In genomic region chr10:90394306-90394705, GRCh38 we compare ENCODE assay signal across 24 cellular contexts.
"Had no signal": no experiment of that assay in that cellular context is flagged by ENCODE, and none has a peak within 500 bp of the region (broad histone marks: within the 10 kb centered on the region; RNA-seq: fewer than 3 reads in every experiment).

No MANE protein-coding gene starts in this region.

- H3K36me3 Mint-ChIP-seq: activated naive CD4-positive, alpha-beta T cell treated with anti-CD3 and anti-CD28 coated beads, Interleukin-2, amount 50 U/mL, for 72 hours; immature natural killer cell; naive thymus-derived CD8-positive, alpha-beta T cell had no signal

- H3K4me3 ChIP-seq: right atrium auricular region, testis, transverse colon had no signal

- FAIRE-seq: bronchial epithelial cell, TTC549 had no signal

- H3K9me3 Mint-ChIP-seq: activated CD4-positive, alpha-beta T cell treated with anti-CD3 and anti-CD28 coated beads, Interleukin-2, amount 10 ng/mL, durations not matched to agents 7 days and 5 days; activated CD8-positive, alpha-beta T cell treated with anti-CD3 and anti-CD28 coated beads for 36 hours; activated naive CD4-positive, alpha-beta T cell treated with anti-CD3 and anti-CD28 coated beads, Interleukin-2, amount 50 U/mL, for 72 hours; activated T-cell treated with anti-CD3 and anti-CD28 coated beads, Interleukin-2, amount 50 U/mL, for 4 hours; activated T-helper 17 cell treated with anti-CD3 and anti-CD28 coated beads, Interleukin-2, amount 50 U/mL, for 72 hours; central memory CD8-positive, alpha-beta T cell; dendritic cell treated with granulocyte-macrophage colony-stimulating factor and Interleukin-4, amounts not matched to agents 40 ng/mL and 50 ng/mL, for 4 days; endodermal cell had no signal

- H3K4me3 Mint-ChIP-seq: activated CD4-positive, alpha-beta T cell treated with anti-CD3 and anti-CD28 coated beads, Interleukin-2, amount 10 ng/mL, durations not matched to agents 7 days and 5 days; activated CD8-positive, alpha-beta T cell treated with anti-CD3 and anti-CD28 coated beads for 36 hours; activated T-cell treated with anti-CD3 and anti-CD28 coated beads, Interleukin-2, amount 50 U/mL, for 4 hours; activated T-helper 17 cell treated with anti-CD3 and anti-CD28 coated beads, Interleukin-2, amount 50 U/mL, for 72 hours; central memory CD8-positive, alpha-beta T cell; dendritic cell treated with granulocyte-macrophage colony-stimulating factor and Interleukin-4, amounts not matched to agents 40 ng/mL and 50 ng/mL, for 4 days; endodermal cell; immature natural killer cell; naive thymus-derived CD8-positive, alpha-beta T cell; T-helper 1 cell treated with Interleukin-12 subunit alpha and Interleukin-12 subunit beta and Interleukin-4 antibody, amounts not matched to agents 30 μg/mL and 1 μg/mL, for 36 hours had no signal

- H3K27ac ChIP-seq: right atrium auricular region, testis, transverse colon had no signal

- H3K36me3 ChIP-seq: right atrium auricular region, transverse colon had no signal

- H3K27me3 Mint-ChIP-seq: activated CD4-positive, alpha-beta T cell treated with anti-CD3 and anti-CD28 coated beads, Interleukin-2, amount 10 ng/mL, durations not matched to agents 7 days and 5 days; activated CD8-positive, alpha-beta T cell treated with anti-CD3 and anti-CD28 coated beads for 36 hours; activated T-helper 17 cell treated with anti-CD3 and anti-CD28 coated beads, Interleukin-2, amount 50 U/mL, for 72 hours; central memory CD8-positive, alpha-beta T cell; dendritic cell treated with granulocyte-macrophage colony-stimulating factor and Interleukin-4, amounts not matched to agents 40 ng/mL and 50 ng/mL, for 4 days had no signal

- H3K4me1 ChIP-seq: testis, transverse colon had no signal

- ATAC-seq: activated CD8-positive, alpha-beta T cell treated with anti-CD3 and anti-CD28 coated beads for 36 hours; activated naive CD4-positive, alpha-beta T cell treated with anti-CD3 and anti-CD28 coated beads, Interleukin-2, amount 50 U/mL, for 72 hours; activated T-cell treated with anti-CD3 and anti-CD28 coated beads, Interleukin-2, amount 50 U/mL, for 4 hours; activated T-helper 17 cell treated with anti-CD3 and anti-CD28 coated beads, Interleukin-2, amount 50 U/mL, for 72 hours; esophagus mucosa; naive thymus-derived CD8-positive, alpha-beta T cell; stimulated activated naive CD8-positive, alpha-beta T cell treated with anti-CD3 and anti-CD28 coated beads, Interleukin-15, Interleukin-2, amounts not matched to agents 100 U/mL and 50 U/mL, for 24 hours had no signal

- DNase-seq: activated CD4-positive, alpha-beta T cell treated with anti-CD3 and anti-CD28 coated beads for 1 hour; activated CD4-positive, alpha-beta T cell treated with anti-CD3 and anti-CD28 coated beads, Interleukin-2, amount 10 ng/mL, durations not matched to agents 7 days and 5 days; activated CD8-positive, alpha-beta T cell treated with anti-CD3 and anti-CD28 coated beads for 36 hours; activated T-cell treated with anti-CD3 and anti-CD28 coated beads, Interleukin-2, amount 50 U/mL, for 4 hours; anterior cingulate cortex; endodermal cell; foreskin fibroblast; head of caudate nucleus; hippocampal formation; immature natural killer cell; naive thymus-derived CD8-positive, alpha-beta T cell; stimulated activated naive CD8-positive, alpha-beta T cell treated with anti-CD3 and anti-CD28 coated beads, Interleukin-15, Interleukin-2, amounts not matched to agents 100 U/mL and 50 U/mL, for 24 hours; T-helper 9 cell; testis; transverse colon had no signal

- H3K4me1 Mint-ChIP-seq: activated CD4-positive, alpha-beta T cell treated with anti-CD3 and anti-CD28 coated beads, Interleukin-2, amount 10 ng/mL, durations not matched to agents 7 days and 5 days; activated T-helper 17 cell treated with anti-CD3 and anti-CD28 coated beads, Interleukin-2, amount 50 U/mL, for 72 hours; central memory CD8-positive, alpha-beta T cell; immature natural killer cell; naive thymus-derived CD8-positive, alpha-beta T cell had no signal

- H3K27ac Mint-ChIP-seq: activated CD4-positive, alpha-beta T cell treated with anti-CD3 and anti-CD28 coated beads, Interleukin-2, amount 10 ng/mL, durations not matched to agents 7 days and 5 days; activated CD8-positive, alpha-beta T cell treated with anti-CD3 and anti-CD28 coated beads for 36 hours; activated naive CD4-positive, alpha-beta T cell treated with anti-CD3 and anti-CD28 coated beads, Interleukin-2, amount 50 U/mL, for 72 hours; activated T-helper 17 cell treated with anti-CD3 and anti-CD28 coated beads, Interleukin-2, amount 50 U/mL, for 72 hours; dendritic cell treated with granulocyte-macrophage colony-stimulating factor and Interleukin-4, amounts not matched to agents 40 ng/mL and 50 ng/mL, for 4 days; endodermal cell; immature natural killer cell; naive thymus-derived CD8-positive, alpha-beta T cell; T-helper 1 cell treated with Interleukin-12 subunit alpha and Interleukin-12 subunit beta and Interleukin-4 antibody, amounts not matched to agents 30 μg/mL and 1 μg/mL, for 36 hours had no signal

- H3K9me3 ChIP-seq: right atrium auricular region, testis, transverse colon had no signal

- H3K27me3 ChIP-seq: right atrium auricular region, testis, transverse colon had no signal
